Comparison of ENCODE assay signal across 1 cellular context in genomic region chr16:67396159-67396774, GRCh38.
A peak's percentile ranks its signal among the peaks of the same experiment; 100 is the strongest.
TF ChIP-seq lines count a peak whose summit lies in the region.

No MANE protein-coding gene starts in this region.

TF ChIP-seq in H1, 55 proteins besides CTCF, POLR2A, EP300 and RAD21:
- peak; percentile 55; the same call in 1 of the 2 replicates for TF ChIP-seq SP1 (IDR thresholded peaks at IDR 0.05; ENCODE audit: low read depth, low read length)
- peak; percentile 22; the same call in 1 of the 2 replicates for TF ChIP-seq MAX (IDR thresholded peaks at IDR 0.05)
- TF ChIP-seq CHD2 (IDR thresholded peaks at IDR 0.05; ENCODE audit: low read length) = 0 out of 2 replicates have a peak, but pooled peaks have one; percentile 23
- TF ChIP-seq TEAD4 (IDR thresholded peaks at IDR 0.05; ENCODE audit: low read depth, low read length) = peak; percentile 60; the same call in 1 of the 2 replicates
- 0 out of 2 replicates have a peak, but pooled peaks have one; percentile 1 for TF ChIP-seq CREB1 (IDR thresholded peaks at IDR 0.05)
- TF ChIP-seq KDM4A (IDR thresholded peaks at IDR 0.05; ENCODE audit: low read depth, low read length, severe bottlenecking) = no peak
- no peak for TF ChIP-seq CBX8 (IDR thresholded peaks at IDR 0.05; ENCODE audit: borderline replicate concordance, low read depth, low read length)
- TF ChIP-seq SIN3A (conservative IDR thresholded peaks at IDR 0.05 in 1 of 2, IDR thresholded peaks at IDR 0.05 in 1 of 2; ENCODE audit: low read depth in 1 of 2, low read length in 2 of 2) = peak; percentile 89 to 91; a peak in 3 of 4 replicates
- no peak for TF ChIP-seq SP2 (IDR thresholded peaks at IDR 0.05; ENCODE audit: low read length)
